ENCODE assay signal across 8 cellular contexts in genomic region chr16:81444448-81445121, GRCh38. TPM values are rescaled to one million over a fixed set of nuclear protein-coding genes. Genes with fewer than 3 reads are reported as not detected.
A peak's percentile ranks its signal among the peaks of the same experiment; 100 is the strongest.
DNase-seq lines count a peak whose midpoint lies in the region; ATAC-seq and TF ChIP-seq lines count a peak whose summit lies in the region.

CMIP (plus strand) TSS chr16:81444808.

- H3K27ac ChIP-seq in RWPE2 (ENCODE audit: poor library complexity, severe bottlenecking) = peak within 1 kb of the TSS; percentile 88

- no peaks in the 10 kb centered on the region for H3K9me3 ChIP-seq in RWPE2 (ENCODE audit: severe bottlenecking)

- H3K4me3 Mint-ChIP-seq in natural killer cell = peak within 1 kb of the TSS; percentile 93

- no peak for TF ChIP-seq CTCF in RWPE2 (IDR thresholded peaks at IDR 0.05; ENCODE audit: poor library complexity, severe bottlenecking)
- no peak for TF ChIP-seq CTCF in natural killer cell (IDR thresholded peaks at IDR 0.05)

- peaks cover 16% of the 10 kb centered on the region for H3K4me1 ChIP-seq in RWPE2 (ENCODE audit: insufficient read depth, poor library complexity, severe bottlenecking)

- H3K27ac Mint-ChIP-seq in natural killer cell = peak within 1 kb of the TSS; percentile 91 to 93

- H3K36me3 ChIP-seq in RWPE2 (ENCODE audit: low read depth) = peaks cover 8% of the 10 kb centered on the region

- H3K9me3 Mint-ChIP-seq in natural killer cell = no peaks in the 10 kb centered on the region

- intact Hi-C loops in natural killer cell (cut with micrococcal nuclease) = loop anchor here (10.0 kb wide), 1 partner anchor 390 kb away; no protein-coding TSS in a partner anchor

- H3K27me3 Mint-ChIP-seq in natural killer cell (ENCODE audit: low read depth in 2 of 2) = no peaks in the 10 kb centered on the region

- no peaks in the 10 kb centered on the region for H3K27me3 ChIP-seq in RWPE2 (ENCODE audit: insufficient read depth, poor library complexity, severe bottlenecking)

- peak; percentile 80 for ATAC-seq in GM19438 (IDR thresholded peaks at IDR 0.05; ENCODE audit: low read depth, unreplicated experiment)
- ATAC-seq in HG03571 (IDR thresholded peaks at IDR 0.05; ENCODE audit: unreplicated experiment) = peak; percentile 85
- peak; percentile 41 for ATAC-seq in RWPE2 (ENCODE audit: low read depth)
- ATAC-seq in natural killer cell = peak; percentile 67 to 89 (median 79)

- H3K4me1 Mint-ChIP-seq in natural killer cell = peaks cover 45 to 53% of the 10 kb centered on the region in 2 donors

- DNase-seq in COLO668 (lab: John Stamatoyannopoulos, UW; ENCODE audit: unreplicated experiment) (peak; percentile 95), RWPE2 (ENCODE audit: low spot score) (peak; percentile 84), fibroblast of peridontal ligament (ENCODE audit: extremely low read depth) (peak; percentile 57), natural killer cell (peak; percentile 91)
- peak; percentile 67 for DNase-seq in activated T-helper 9 cell treated with anti-CD3 and anti-CD28 coated beads, Interleukin-2, amount 50 U/mL, for 16 hours (ENCODE audit: low read depth)
- peak; percentile 79 for DNase-seq in stimulated activated naive CD4-positive, alpha-beta T cell treated with Interleukin-2 at 50 U/mL for 16 hours (lab: John Stamatoyannopoulos, UW)

- peak within 1 kb of the TSS; percentile 60 for H3K4me3 ChIP-seq in RWPE2 (ENCODE audit: severe bottlenecking)

- no peaks in the 10 kb centered on the region for H3K36me3 Mint-ChIP-seq in natural killer cell

RNA-seq across cellular contexts. Expression of gene CMIP, which starts in this region (rescaled TPM):
- 100 to 1,000 TPM in 1 of 3 donors, 10 to 100 TPM in 2; 88.2 to 115 (median 91.5) TPM for total RNA-seq in natural killer cell

Comparison
In these comparisons a context has a peak if more than half of its experiments do, and no peak if none do; other contexts are left out.
1. Peak in every context shown above with its lines: DNase-seq, ATAC-seq, H3K4me3 ChIP-seq and H3K27ac ChIP-seq.